In the genomic region with DNA sequence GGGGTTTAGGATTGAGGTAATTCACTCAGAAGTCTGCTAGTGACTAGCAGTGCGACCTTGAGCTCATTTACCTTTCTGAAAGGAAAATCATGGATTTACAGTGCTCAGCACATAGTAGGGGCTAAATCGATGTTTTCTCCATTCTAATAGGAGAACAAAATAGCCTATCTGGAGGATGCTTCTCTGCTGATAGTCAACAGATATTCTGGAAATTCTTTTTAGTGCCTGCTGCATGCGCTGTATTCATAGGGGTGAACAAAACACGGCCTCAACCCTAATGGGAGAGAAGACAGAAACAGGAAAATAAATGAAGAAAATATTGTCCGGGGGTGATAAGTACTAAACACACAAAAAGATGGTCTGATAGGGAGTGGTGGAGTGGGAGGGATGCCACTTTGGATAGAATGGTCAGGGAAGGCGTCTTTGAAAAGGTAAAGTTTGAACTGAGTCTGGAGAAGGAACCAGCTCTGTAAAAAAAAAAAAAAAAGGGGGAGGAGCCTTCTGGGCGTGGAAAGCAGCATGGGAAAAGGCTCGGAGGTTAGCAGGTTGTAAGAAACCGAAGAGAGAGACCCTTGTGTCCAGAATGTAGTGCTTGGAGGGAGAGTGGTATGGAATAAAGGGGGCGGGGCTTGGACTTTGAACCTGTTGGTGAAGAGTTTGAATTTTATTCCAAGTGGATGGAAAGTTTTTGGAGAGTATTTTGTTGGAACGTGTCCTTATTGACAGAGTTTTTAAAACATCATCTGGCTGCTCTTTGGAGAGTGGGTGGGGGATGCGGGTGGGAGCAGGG, we compare ENCODE assay signal across 8 cellular contexts. TPM values are rescaled to one million over a fixed set of nuclear protein-coding genes. Genes with fewer than 3 reads are reported as not detected.
DNase-seq lines count a peak whose midpoint lies in the region; ATAC-seq and TF ChIP-seq lines count a peak whose summit lies in the region.

No MANE protein-coding gene starts in this region.

- H3K4me3 ChIP-seq in SU-DHL-6 (ENCODE audit: insufficient read depth, low read length, poor library complexity, severe bottlenecking) (peak overlapping the region; percentile 94), fibroblast of mammary gland (ENCODE audit: control insufficient read depth, low read depth, low read length) (peak overlapping the region; percentile 94)

- no peaks in the 10 kb centered on the region for H3K27me3 ChIP-seq in SU-DHL-6 (ENCODE audit: low read length)

- H3K27ac ChIP-seq in SU-DHL-6 (ENCODE audit: low read depth, low read length): peak overlapping the region; percentile 81

- H3K27me3 Mint-ChIP-seq in activated T-cell treated with anti-CD3 and anti-CD28 coated beads, Interleukin-2, amount 50 U/mL, for 4 hours (ENCODE audit: low read depth): no peaks in the 10 kb centered on the region
- H3K27me3 Mint-ChIP-seq in progenitor cell of endocrine pancreas: no peaks in the 10 kb centered on the region

- H3K27ac Mint-ChIP-seq in progenitor cell of endocrine pancreas: peak overlapping the region; percentile 95

- peaks cover 10% of the 10 kb centered on the region; the same call in 1 of the 2 replicates for H4K20me1 ChIP-seq in SU-DHL-6 (ENCODE audit: low read depth, low read length)

- H3F3A ChIP-seq in SU-DHL-6 (ENCODE audit: insufficient read depth): 0 out of 2 replicates have a peak, but pooled peaks cover 7% of the 10 kb centered on the region

- no peak for DNase-seq in activated T-cell treated with anti-CD3 and anti-CD28 coated beads, Interleukin-2, amount 50 U/mL, for 4 hours
- no peak for DNase-seq in activated T-cell treated with anti-CD3 and anti-CD28 coated beads for 4 hours
- peak; percentile 19 for DNase-seq in fibroblast of mammary gland (ENCODE audit: low read depth)
- no peak for DNase-seq in progenitor cell of endocrine pancreas (ENCODE audit: low spot score, unreplicated experiment)
- DNase-seq in epidermal melanocyte (ENCODE audit: insufficient read length, low spot score): no peak
- DNase-seq in HPDE6-E6E7 (ENCODE audit: extremely low spot score): no peak

- H3K9me3 ChIP-seq in SU-DHL-6 (ENCODE audit: insufficient read depth, low read length): no peaks in the 10 kb centered on the region

- H3K9ac ChIP-seq in SU-DHL-6 (ENCODE audit: low read length): peak overlapping the region; percentile 92

- H3K79me2 ChIP-seq in SU-DHL-6 (ENCODE audit: insufficient read depth, low read length): peaks cover 66% of the 10 kb centered on the region

- H3K36me3 Mint-ChIP-seq in activated T-cell treated with anti-CD3 and anti-CD28 coated beads, Interleukin-2, amount 50 U/mL, for 4 hours (ENCODE audit: insufficient read depth): peaks cover 19% of the 10 kb centered on the region
- peaks cover 4% of the 10 kb centered on the region for H3K36me3 Mint-ChIP-seq in progenitor cell of endocrine pancreas (ENCODE audit: insufficient read depth)

- H3K9me3 Mint-ChIP-seq in activated T-cell treated with anti-CD3 and anti-CD28 coated beads, Interleukin-2, amount 50 U/mL, for 4 hours: no peaks in the 10 kb centered on the region
- H3K9me3 Mint-ChIP-seq in progenitor cell of endocrine pancreas (ENCODE audit: low read depth): no peaks in the 10 kb centered on the region

- ATAC-seq in activated T-cell treated with anti-CD3 and anti-CD28 coated beads, Interleukin-2, amount 50 U/mL, for 4 hours: peak in 1 of 2 donors; percentile 2
- ATAC-seq in HG02571 (IDR thresholded peaks at IDR 0.05; ENCODE audit: unreplicated experiment): no peak

- peak overlapping the region; percentile 74 for H3K4me2 ChIP-seq in SU-DHL-6 (ENCODE audit: low read depth, low read length, poor library complexity, severe bottlenecking)

- H2AFZ ChIP-seq in SU-DHL-6 (ENCODE audit: low read depth, low read length, severe bottlenecking): no peak overlapping the region

- H3K9me2 ChIP-seq in SU-DHL-6 (replicated peaks; ENCODE audit: insufficient read depth, low read length): no peaks in the 10 kb centered on the region

- H3K4me3 Mint-ChIP-seq in activated T-cell treated with anti-CD3 and anti-CD28 coated beads, Interleukin-2, amount 50 U/mL, for 4 hours: peak overlapping the region; percentile 90
- H3K4me3 Mint-ChIP-seq in progenitor cell of endocrine pancreas (ENCODE audit: low read depth): peak overlapping the region; percentile 91

- 0 out of 2 replicates have a peak, but pooled peaks cover 4% of the 10 kb centered on the region for H3K36me3 ChIP-seq in SU-DHL-6 (ENCODE audit: low read length)

- TF ChIP-seq CTCF in SU-DHL-6 (IDR thresholded peaks at IDR 0.05; ENCODE audit: insufficient read depth, low read length, poor library complexity, severe bottlenecking) (no peak), fibroblast of mammary gland (conservative IDR thresholded peaks at IDR 0.05; ENCODE audit: control insufficient read depth, insufficient read depth, low read depth, low read length) (no peak), progenitor cell of endocrine pancreas (IDR thresholded peaks at IDR 0.05; ENCODE audit: unreplicated experiment) (no peak)

- peaks cover 55% of the 10 kb centered on the region for H3K4me1 Mint-ChIP-seq in activated T-cell treated with anti-CD3 and anti-CD28 coated beads, Interleukin-2, amount 50 U/mL, for 4 hours (ENCODE audit: low read depth)
- peaks cover 33% of the 10 kb centered on the region for H3K4me1 Mint-ChIP-seq in progenitor cell of endocrine pancreas (ENCODE audit: low read depth)

RNA-seq across cellular contexts. Expression of a gene that starts 1.7 kb away (rescaled TPM):
- 10 to 100 TPM; 71.1 to 80.0 (median 71.7) TPM for total RNA-seq in activated T-cell treated with anti-CD3 and anti-CD28 coated beads, Interleukin-2, amount 50 U/mL, for 4 hours
- total RNA-seq in progenitor cell of endocrine pancreas: 136 and 137 TPM in 2 replicates
